ENCODE assay signal across 8 cellular contexts in genomic region chr3:101779047-101779807, GRCh38. TPM values are rescaled to one million over a fixed set of nuclear protein-coding genes. Genes with fewer than 3 reads are reported as not detected.
DNase-seq lines count a peak whose midpoint lies in the region; TF ChIP-seq lines count a peak whose summit lies in the region.

Gene NXPE3 (plus strand): TSS chr3:101779211. CDS start chr3:101785597, 6,386 bp downstream.

- H3K4me3 ChIP-seq in MM.1S (ENCODE audit: low read length) (peak within 1 kb of the TSS; percentile 89), SJCRH30 (peak within 1 kb of the TSS; percentile 88), neuronal stem cell (ENCODE audit: low read length in 2 of 2) (peak within 1 kb of the TSS; percentile 60 to 86)

- no peaks in the 10 kb centered on the region for H3K79me1 ChIP-seq in neuronal stem cell (ENCODE audit: low read depth, low read length)

- peak; percentile 84 for DNase-seq in GDM1 (lab: John Stamatoyannopoulos, UW)
- peak; percentile 80 for DNase-seq in HCEC 1CT
- DNase-seq in MM.1S = peak; percentile 93
- DNase-seq in SJCRH30 = peak; percentile 94 to 95
- DNase-seq in activated gamma-delta T cell treated with anti-CD3 and anti-CD28 coated beads, Interleukin-2, amount 50 U/mL, for 16 hours (ENCODE audit: low read depth) = peak; percentile 92
- DNase-seq in foreskin melanocyte = peak; percentile 75
- peak; percentile 77 for DNase-seq in neuronal stem cell (ENCODE audit: low spot score)

- H2BK120ac ChIP-seq in neuronal stem cell (ENCODE audit: low read depth, low read length) = no peak within 1 kb of the TSS

- no peaks in the 10 kb centered on the region for H3K9me2 ChIP-seq in MM.1S (replicated peaks; ENCODE audit: insufficient read depth, low read length)

- H4K20me1 ChIP-seq in MM.1S (ENCODE audit: insufficient read depth, low read length) = no peaks in the 10 kb centered on the region

- no peak within 1 kb of the TSS for H4K91ac ChIP-seq in neuronal stem cell (ENCODE audit: low read depth, low read length, poor library complexity)

- peaks cover 29% of the 10 kb centered on the region for H3K4me1 ChIP-seq in MM.1S (ENCODE audit: low read length)
- peaks cover 21% of the 10 kb centered on the region for H3K4me1 ChIP-seq in SJCRH30
- H3K4me1 ChIP-seq in neuronal stem cell (ENCODE audit: control insufficient read depth in 2 of 2, insufficient read depth in 1 of 2, low read depth in 1 of 2, low read length in 2 of 2) = peaks cover 2 to 10% of the 10 kb centered on the region in 2 donors

- H2AFZ ChIP-seq in MM.1S (ENCODE audit: low read length) (peak within 1 kb of the TSS; percentile 57), neuronal stem cell (ENCODE audit: low read length) (peak within 1 kb of the TSS; percentile 93)

- H3K23ac ChIP-seq in neuronal stem cell (ENCODE audit: low read depth, low read length, poor library complexity) = no peak within 1 kb of the TSS

- H3K4me2 ChIP-seq in MM.1S (ENCODE audit: low read depth, low read length) (peak within 1 kb of the TSS; percentile 92), neuronal stem cell (ENCODE audit: insufficient read depth, low read length, poor library complexity, severe bottlenecking) (peak within 1 kb of the TSS; percentile 83)

- H3K18ac ChIP-seq in neuronal stem cell (ENCODE audit: low read length) = peak within 1 kb of the TSS; percentile 92

- H3K14ac ChIP-seq in neuronal stem cell (ENCODE audit: low read length) = peak within 1 kb of the TSS; percentile 87

- H3F3A ChIP-seq in MM.1S (ENCODE audit: insufficient read depth, low read length) = peaks cover 59% of the 10 kb centered on the region

- H4K8ac ChIP-seq in neuronal stem cell (ENCODE audit: low read depth, low read length) = no peak within 1 kb of the TSS

- H3K79me2 ChIP-seq in MM.1S (ENCODE audit: low read length) = peaks cover 48% of the 10 kb centered on the region

- H3K27ac ChIP-seq in MM.1S (ENCODE audit: low read length) (peak within 1 kb of the TSS; percentile 91), SJCRH30 (peak within 1 kb of the TSS; percentile 81), neuronal stem cell (replicated peaks; ENCODE audit: low read length) (peak within 1 kb of the TSS; percentile 56)

- H3K27me3 ChIP-seq in MM.1S (replicated peaks; ENCODE audit: insufficient read depth, low read length) (no peaks in the 10 kb centered on the region), SJCRH30 (no peaks in the 10 kb centered on the region), neuronal stem cell (ENCODE audit: control insufficient read depth in 3 of 3, insufficient read depth in 3 of 3, low read depth in 1 of 3, low read length in 3 of 3) (no peaks in the 10 kb centered on the region)

- peak within 1 kb of the TSS; percentile 39 for H2BK15ac ChIP-seq in neuronal stem cell (ENCODE audit: low read length)

- H2BK12ac ChIP-seq in neuronal stem cell (ENCODE audit: low read length) = no peak within 1 kb of the TSS

- H2AK5ac ChIP-seq in neuronal stem cell (ENCODE audit: low read depth, low read length) = no peak within 1 kb of the TSS

- H3K9me3 ChIP-seq in MM.1S (replicated peaks; ENCODE audit: insufficient read depth, low read length) (no peaks in the 10 kb centered on the region), SJCRH30 (replicated peaks) (no peaks in the 10 kb centered on the region), neuronal stem cell (replicated peaks in 1 of 2; ENCODE audit: control insufficient read depth in 2 of 2, insufficient read depth in 1 of 2, low read depth in 1 of 2, low read length in 2 of 2) (no peaks in the 10 kb centered on the region)

- TF ChIP-seq CTCF in MM.1S (IDR thresholded peaks at IDR 0.05; ENCODE audit: low read length) (no peak), subcutaneous adipose tissue (IDR thresholded peaks at IDR 0.05; ENCODE audit: low read depth) (no peak)

- H3K9ac ChIP-seq in MM.1S (ENCODE audit: low read length) = peak within 1 kb of the TSS; percentile 95
- peak within 1 kb of the TSS; percentile 95 for H3K9ac ChIP-seq in neuronal stem cell (ENCODE audit: low read depth, low read length, poor library complexity)

- H3K36me3 ChIP-seq in MM.1S (replicated peaks; ENCODE audit: insufficient read depth, low read length) = 0 out of 2 replicates have a peak, but pooled peaks cover 3% of the 10 kb centered on the region
- peaks cover 21% of the 10 kb centered on the region for H3K36me3 ChIP-seq in SJCRH30
- peaks cover 5 to 18% of the 10 kb centered on the region in 2 donors for H3K36me3 ChIP-seq in neuronal stem cell (replicated peaks in 1 of 2; ENCODE audit: control insufficient read depth in 2 of 2, insufficient read depth in 2 of 2, low read length in 2 of 2)

- H2BK5ac ChIP-seq in neuronal stem cell (ENCODE audit: low read length) = peak within 1 kb of the TSS; percentile 14

- WGBS in neuronal stem cell (ENCODE audit: extremely low coverage in 2 of 2, insufficient read length in 2 of 2, insufficient replicate concordance in 1 of 2), 2 donors = no CpG with 5 or more reads among the region's 78 CpGs

- H3K4ac ChIP-seq in neuronal stem cell (ENCODE audit: low read length) = no peak within 1 kb of the TSS

RNA-seq across cellular contexts. Expression of gene NXPE3, which starts in this region (rescaled TPM):
- 28.0 and 30.2 TPM in 2 replicates for total RNA-seq in SJCRH30 (2014; rRNA removed; shearing (Covaris generic))
- 11.2 TPM for polyA plus RNA-seq in neuronal stem cell (2013, experiment 1 of 2)
- polyA plus RNA-seq in neuronal stem cell (2013, experiment 2 of 2) = 11.8 TPM
- total RNA-seq in subcutaneous adipose tissue = 10 to 100 TPM in 3 of 4 donors, 1 to 10 TPM in 1; 8.9 to 15.5 (median 12.5) TPM

Comparison
In these comparisons a context has a peak if more than half of its experiments do, and no peak if none do; other contexts are left out.
1. Peak in every context shown above with its lines: DNase-seq, H3K4me3 ChIP-seq and H3K27ac ChIP-seq.